Comparison of ENCODE assay signal across 29 cellular contexts in the genomic region with DNA sequence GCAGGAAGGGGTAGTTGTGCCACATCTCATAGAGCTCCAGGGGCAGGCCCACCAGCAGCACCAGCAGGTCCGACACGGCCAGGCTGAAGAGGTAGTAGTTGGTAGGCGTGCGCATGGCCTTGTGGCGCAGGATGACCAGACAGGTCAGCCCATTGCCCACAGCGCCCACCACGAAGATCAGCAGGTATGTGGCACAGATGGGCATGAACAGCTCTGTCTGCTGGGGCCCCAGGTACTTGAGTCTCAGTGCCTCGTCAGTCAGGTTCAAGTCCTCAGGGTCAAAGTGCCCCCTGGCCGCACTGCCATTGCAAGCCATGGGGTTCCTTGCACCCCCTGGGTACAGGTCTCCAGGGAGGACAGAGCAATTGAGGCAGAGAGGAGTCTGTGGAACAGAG. TPM values are rescaled to one million over a fixed set of nuclear protein-coding genes. Genes with fewer than 3 reads are reported as not detected.
"Had no signal": no experiment of that assay in that cellular context is flagged by ENCODE, and none has a peak within 500 bp of the region (broad histone marks: within the 10 kb centered on the region; RNA-seq: fewer than 3 reads in every experiment).

No MANE protein-coding gene starts in this region.

- H3K4me2 ChIP-seq: smooth muscle cell had no signal

- DNase-seq: activated CD4-positive, alpha-beta memory T cell treated with anti-CD3 and anti-CD28 coated beads, Interleukin-2, amount 10 ng/mL, durations not matched to agents 7 days and 5 days; activated CD4-positive, alpha-beta T cell treated with anti-CD3 and anti-CD28 coated beads, Interleukin-2, amount 10 ng/mL, durations not matched to agents 7 days and 5 days; activated gamma-delta T cell treated with Interleukin-2 at 50 U/mL for 16 hours; anterior cingulate cortex; cerebellar nuclear complex; effector memory CD4-positive, alpha-beta T cell; erythroblast; gastrocnemius medialis; glutamatergic neuron; left cardiac atrium; left ventricle myocardium superior; mammary epithelial cell; nucleus accumbens; psoas muscle; stimulated activated CD4-positive, alpha-beta T cell treated with anti-CD3 and anti-CD28 coated beads, Interleukin-1b, Interleukin-23, amount 100 ng/mL, for 48 hours; stimulated activated CD4-positive, alpha-beta T cell treated with anti-CD3 and anti-CD28 coated beads, Interleukin-4, amount 100 ng/mL, for 4 hours; stimulated activated CD8-positive, alpha-beta memory T cell treated with anti-CD3 and anti-CD28 coated beads, Interleukin-4, amount 100 ng/mL, for 48 hours; stimulated activated naive B cell treated with anti-CD40 and anti-IgM and Interleukin-4, amounts not matched to agents 10 μg/mL and 1 μg/mL and 100 μg/mL, for 72 hours; T-cell; T-helper 9 cell; testis; transverse colon; WERI-Rb-1 had no signal

- H2AFZ ChIP-seq: parathyroid adenoma had no signal

- H3K9me3 ChIP-seq: gastrocnemius medialis, psoas muscle, testis, transverse colon had no signal

- H3K36me3 Mint-ChIP-seq: activated naive CD4-positive, alpha-beta T cell treated with anti-CD3 and anti-CD28 coated beads, Interleukin-2, amount 50 U/mL, for 72 hours; stimulated activated naive B cell treated with anti-CD40 and anti-IgM and Interleukin-4, amounts not matched to agents 10 μg/mL and 1 μg/mL and 100 μg/mL, for 72 hours; T-cell had no signal

- H3K79me2 ChIP-seq: parathyroid adenoma had no signal

- H3K9me3 Mint-ChIP-seq: activated CD4-positive, alpha-beta memory T cell treated with anti-CD3 and anti-CD28 coated beads, Interleukin-2, amount 10 ng/mL, durations not matched to agents 7 days and 5 days; activated CD4-positive, alpha-beta T cell treated with anti-CD3 and anti-CD28 coated beads, Interleukin-2, amount 10 ng/mL, durations not matched to agents 7 days and 5 days; activated naive CD4-positive, alpha-beta T cell treated with anti-CD3 and anti-CD28 coated beads, Interleukin-2, amount 50 U/mL, for 72 hours; stimulated activated naive B cell treated with anti-CD40 and anti-IgM and Interleukin-4, amounts not matched to agents 10 μg/mL and 1 μg/mL and 100 μg/mL, for 72 hours; T-cell had no signal

- H3K4me3 Mint-ChIP-seq: activated CD4-positive, alpha-beta memory T cell treated with anti-CD3 and anti-CD28 coated beads, Interleukin-2, amount 10 ng/mL, durations not matched to agents 7 days and 5 days; activated CD4-positive, alpha-beta T cell treated with anti-CD3 and anti-CD28 coated beads, Interleukin-2, amount 10 ng/mL, durations not matched to agents 7 days and 5 days; stimulated activated naive B cell treated with anti-CD40 and anti-IgM and Interleukin-4, amounts not matched to agents 10 μg/mL and 1 μg/mL and 100 μg/mL, for 72 hours had no signal

- H3K27ac ChIP-seq: coronary artery, dorsolateral prefrontal cortex, gastrocnemius medialis, parathyroid adenoma, psoas muscle, testis, transverse colon, WERI-Rb-1 had no signal

- H3K36me3 ChIP-seq: gastrocnemius medialis, transverse colon, WERI-Rb-1 had no signal

- H3K4me3 ChIP-seq: coronary artery, dorsolateral prefrontal cortex, gastrocnemius medialis, psoas muscle, smooth muscle cell, testis, transverse colon had no signal

- ATAC-seq: activated CD4-positive, CD25-positive, alpha-beta regulatory T cell treated with anti-CD3 and anti-CD28 coated beads, Interleukin-2, amount 50 U/mL, for 24 hours; activated naive CD4-positive, alpha-beta T cell treated with anti-CD3 and anti-CD28 coated beads, Interleukin-2, amount 50 U/mL, for 72 hours; gastrocnemius medialis; left cardiac atrium; left ventricle myocardium superior; psoas muscle; stimulated activated naive B cell treated with anti-CD40 and anti-IgM and Interleukin-4, amounts not matched to agents 10 μg/mL and 1 μg/mL and 100 μg/mL, for 72 hours; T-cell had no signal

- H3K27ac Mint-ChIP-seq: activated CD4-positive, alpha-beta memory T cell treated with anti-CD3 and anti-CD28 coated beads, Interleukin-2, amount 10 ng/mL, durations not matched to agents 7 days and 5 days; activated CD4-positive, alpha-beta T cell treated with anti-CD3 and anti-CD28 coated beads, Interleukin-2, amount 10 ng/mL, durations not matched to agents 7 days and 5 days; activated naive CD4-positive, alpha-beta T cell treated with anti-CD3 and anti-CD28 coated beads, Interleukin-2, amount 50 U/mL, for 72 hours had no signal

- H3K4me1 ChIP-seq: gastrocnemius medialis, psoas muscle had no signal

RNA-seq across cellular contexts. Expression of a gene that starts 1.6 kb away (rescaled TPM):
- total RNA-seq: activated naive CD4-positive, alpha-beta T cell treated with anti-CD3 and anti-CD28 coated beads, Interleukin-2, amount 50 U/mL, for 72 hours; left ventricle myocardium superior; mammary epithelial cell; smooth muscle cell had no signal
